Comparison of ENCODE assay signal across 1 cellular context in genomic region chr4:107721436-107722090, GRCh38.
TF ChIP-seq lines count a peak whose summit lies in the region.

No MANE protein-coding gene starts in this region.

TF ChIP-seq in IMR-90, 13 proteins besides CTCF, POLR2A, EP300 and RAD21 (continued from another document):
- TF ChIP-seq MAZ (IDR thresholded peaks at IDR 0.05; ENCODE audit: borderline replicate concordance, low read depth, low read length) (no peak), RCOR1 (IDR thresholded peaks at IDR 0.05; ENCODE audit: insufficient replicate concordance, low read length) (no peak), RFX5 (IDR thresholded peaks at IDR 0.05; ENCODE audit: low read depth, low read length) (no peak), ELK1 (IDR thresholded peaks at IDR 0.05; ENCODE audit: borderline replicate concordance, low read depth, low read length) (no peak), CEBPB (IDR thresholded peaks at IDR 0.05; ENCODE audit: low read depth, low read length) (no peak)
TF ChIP-seq in IMR-90: peak in this region for 0.
